In genomic region chr2:69221960-69222751, GRCh38 we compare ENCODE assay signal across 14 cellular contexts.
DNase-seq lines count a peak whose midpoint lies in the region; ATAC-seq and TF ChIP-seq lines count a peak whose summit lies in the region.
"Had no signal": no experiment of that assay in that cellular context is flagged by ENCODE, and none has a peak within 500 bp of the region (broad histone marks: within the 10 kb centered on the region; RNA-seq: fewer than 3 reads in every experiment).

No MANE protein-coding gene starts in this region.

- no peaks in the 10 kb centered on the region for H3K36me3 ChIP-seq in muscle layer of duodenum (ENCODE audit: control insufficient read depth in 1 of 2, insufficient read depth in 2 of 2, low read length in 2 of 2)
- H3K36me3 ChIP-seq in A673 (ENCODE audit: insufficient read depth, low read length, poor library complexity, severe bottlenecking), result no peaks in the 10 kb centered on the region

- H3K27ac ChIP-seq in muscle layer of duodenum (ENCODE audit: low read length) (peak overlapping the region; percentile 24), A673 (ENCODE audit: low read depth, low read length, poor library complexity, severe bottlenecking) (no peak overlapping the region)
- H3K27ac ChIP-seq: body of pancreas, SK-N-MC had no signal

- TF ChIP-seq CTCF in AG10803 (conservative IDR thresholded peaks at IDR 0.05; ENCODE audit: low read length) (no peak), fibroblast of mammary gland (conservative IDR thresholded peaks at IDR 0.05; ENCODE audit: control insufficient read depth, insufficient read depth, low read depth, low read length) (no peak), A673 (conservative IDR thresholded peaks at IDR 0.05; ENCODE audit: low read depth, low read length) (no peak)

- intact Hi-C loops in A673 (cut with micrococcal nuclease; ENCODE audit: unreplicated experiment), result no loop called here

- H3K9me3 ChIP-seq in muscle layer of duodenum (ENCODE audit: control insufficient read depth in 1 of 2, low read length in 2 of 2), result no peaks in the 10 kb centered on the region
- H3K9me3 ChIP-seq in A673 (ENCODE audit: low read depth, low read length, poor library complexity, severe bottlenecking), result no peaks in the 10 kb centered on the region
- H3K9me3 ChIP-seq: body of pancreas had no signal

- CTCF ChIA-PET in A673 (lab: Charles Lee), result no interaction called here

- POLR2A ChIA-PET in A673 (lab: Charles Lee; ENCODE audit: low non-redundant PET), result interaction anchor here (0.5 kb wide), 1 partner anchor 1800 kb away, joined by 4 read pairs; no protein-coding TSS in a partner anchor

- BruUV-seq in A673 (replicated peaks; lab: Mats Ljungman, UMichigan), result no TSS peak

- H3K4me3 ChIP-seq in AG10803 (ENCODE audit: low read length) (no peak overlapping the region), fibroblast of mammary gland (ENCODE audit: control insufficient read depth, low read depth, low read length) (no peak overlapping the region), muscle layer of duodenum (ENCODE audit: low read depth in 1 of 2, low read length in 2 of 2) (no peak overlapping the region), A673 (ENCODE audit: low read depth, low read length, poor library complexity, severe bottlenecking) (no peak overlapping the region)
- H3K4me3 ChIP-seq: body of pancreas, SK-N-MC had no signal

- H3K4me1 ChIP-seq in muscle layer of duodenum (ENCODE audit: control insufficient read depth in 1 of 2, insufficient read depth in 2 of 2, low read length in 2 of 2) (peaks cover 0 to 8% of the 10 kb centered on the region in 2 donors), A673 (ENCODE audit: insufficient read depth, low read length, poor library complexity, severe bottlenecking) (no peaks in the 10 kb centered on the region)

- H3K27me3 ChIP-seq in muscle layer of duodenum (ENCODE audit: low read depth, low read length) (no peaks in the 10 kb centered on the region), A673 (replicated peaks; ENCODE audit: insufficient read depth, low read depth, low read length, poor library complexity) (no peaks in the 10 kb centered on the region)
- H3K27me3 ChIP-seq: body of pancreas had no signal

- ATAC-seq in HG03571 (IDR thresholded peaks at IDR 0.05; ENCODE audit: unreplicated experiment), result no peak
- no peak for ATAC-seq in GM19351 (IDR thresholded peaks at IDR 0.05; ENCODE audit: unreplicated experiment)
- no peak for ATAC-seq in GM18520 (IDR thresholded peaks at IDR 0.05; ENCODE audit: unreplicated experiment)
- ATAC-seq: activated CD4-positive, CD25-positive, alpha-beta regulatory T cell treated with anti-CD3 and anti-CD28 coated beads, Interleukin-2, amount 50 U/mL, for 24 hours; body of pancreas; HCT116 had no signal

- DNase-seq in AG10803 (ENCODE audit: low read depth) (peak; percentile 59), RPMI7951 (ENCODE audit: low read depth) (peak; percentile 38), fibroblast of mammary gland (ENCODE audit: low read depth) (peak; percentile 60), A673 (ENCODE audit: low spot score) (no peak)
- DNase-seq: activated T-cell treated with anti-CD3 and anti-CD28 coated beads, Interleukin-2, amount 50 U/mL, for 1 hour; NCI-H1694 treated with DMSO at 0.1 percent for 48 hours had no signal
